ENCODE assay signal across 1 cellular context in genomic region chr12:33520505-33521302, GRCh38.
A peak's percentile ranks its signal among the peaks of the same experiment; 100 is the strongest.
TF ChIP-seq lines count a peak whose summit lies in the region.
"Not testable (repeated sequence)": the region's sequence is repeated elsewhere in the genome, so short reads cannot be mapped to it uniquely, and the experiment has no call there.

No MANE protein-coding gene starts in this region.

TF ChIP-seq in HepG2, 621 proteins besides CTCF, POLR2A, EP300 and RAD21 (continued from another document):
- 0 out of 2 replicates have a peak, but pooled peaks have one; percentile 25 for TF ChIP-seq ZXDC (CRISPR knock-in tag; IDR thresholded peaks at IDR 0.05)
- not testable (repeated sequence) for TF ChIP-seq FOXA1, FOXP1 (IDR thresholded peaks at IDR 0.05)
- peak; percentile 76 for TF ChIP-seq FOXA1 (CRISPR knock-in tag; IDR thresholded peaks at IDR 0.05)
- peak; percentile 46 for TF ChIP-seq ZNF574 (CRISPR knock-in tag; IDR thresholded peaks at IDR 0.05)
- peak; percentile 29; the same call in 1 of the 2 replicates for TF ChIP-seq ARID4A (CRISPR knock-in tag; IDR thresholded peaks at IDR 0.05; ENCODE audit: borderline replicate concordance)
- TF ChIP-seq SALL1 (CRISPR knock-in tag; IDR thresholded peaks at IDR 0.05), result peak; percentile 79
- TF ChIP-seq FOXA3 (CRISPR knock-in tag; IDR thresholded peaks at IDR 0.05), result peak; percentile 82
- peak; percentile 53; the same call in 1 of the 2 replicates for TF ChIP-seq ZNF644 (CRISPR knock-in tag; IDR thresholded peaks at IDR 0.05; ENCODE audit: low read depth)
- TF ChIP-seq ZNF598 (CRISPR knock-in tag; IDR thresholded peaks at IDR 0.05; ENCODE audit: borderline replicate concordance), result 0 out of 2 replicates have a peak, but pooled peaks have one; percentile 48
- TF ChIP-seq FOXP1 (CRISPR knock-in tag; IDR thresholded peaks at IDR 0.05), result peak; percentile 54
- peak; percentile 42; the same call in 1 of the 2 replicates for TF ChIP-seq HDAC2 (CRISPR knock-in tag; IDR thresholded peaks at IDR 0.05)
- TF ChIP-seq SMAD1 (CRISPR knock-in tag; IDR thresholded peaks at IDR 0.05; ENCODE audit: borderline replicate concordance, low read depth), result 0 out of 2 replicates have a peak, but pooled peaks have one; percentile 35
- 0 out of 2 replicates have a peak, but pooled peaks have one; percentile 58 for TF ChIP-seq HOMEZ (CRISPR knock-in tag; IDR thresholded peaks at IDR 0.05; ENCODE audit: low read depth)
- peak; percentile 43; the same call in 1 of the 2 replicates for TF ChIP-seq GABPB1 (CRISPR knock-in tag; IDR thresholded peaks at IDR 0.05)
- peak; percentile 68 for TF ChIP-seq YY1 (IDR thresholded peaks at IDR 0.05; ENCODE audit: insufficient read depth, insufficient replicate concordance, low read depth, low read length)
- TF ChIP-seq ARNT2 (CRISPR knock-in tag; IDR thresholded peaks at IDR 0.05; ENCODE audit: low read depth), result 0 out of 2 replicates have a peak, but pooled peaks have one; percentile 51
- TF ChIP-seq PHF20 (CRISPR knock-in tag; IDR thresholded peaks at IDR 0.05), result 0 out of 2 replicates have a peak, but pooled peaks have one; percentile 29
- 0 out of 2 replicates have a peak, but pooled peaks have one; percentile 8 for TF ChIP-seq FOSL2 (CRISPR knock-in tag; IDR thresholded peaks at IDR 0.05)
- TF ChIP-seq HOXA3 (CRISPR knock-in tag; IDR thresholded peaks at IDR 0.05), result peak; percentile 71; the same call in 1 of the 2 replicates
- TF ChIP-seq MTERF4 (CRISPR knock-in tag; IDR thresholded peaks at IDR 0.05), result 0 out of 2 replicates have a peak, but pooled peaks have one; percentile 63
- peak; percentile 88; the same call in 1 of the 2 replicates for TF ChIP-seq FOXK1 (CRISPR knock-in tag; IDR thresholded peaks at IDR 0.05; ENCODE audit: borderline replicate concordance, low read depth)
